In the genomic region with DNA sequence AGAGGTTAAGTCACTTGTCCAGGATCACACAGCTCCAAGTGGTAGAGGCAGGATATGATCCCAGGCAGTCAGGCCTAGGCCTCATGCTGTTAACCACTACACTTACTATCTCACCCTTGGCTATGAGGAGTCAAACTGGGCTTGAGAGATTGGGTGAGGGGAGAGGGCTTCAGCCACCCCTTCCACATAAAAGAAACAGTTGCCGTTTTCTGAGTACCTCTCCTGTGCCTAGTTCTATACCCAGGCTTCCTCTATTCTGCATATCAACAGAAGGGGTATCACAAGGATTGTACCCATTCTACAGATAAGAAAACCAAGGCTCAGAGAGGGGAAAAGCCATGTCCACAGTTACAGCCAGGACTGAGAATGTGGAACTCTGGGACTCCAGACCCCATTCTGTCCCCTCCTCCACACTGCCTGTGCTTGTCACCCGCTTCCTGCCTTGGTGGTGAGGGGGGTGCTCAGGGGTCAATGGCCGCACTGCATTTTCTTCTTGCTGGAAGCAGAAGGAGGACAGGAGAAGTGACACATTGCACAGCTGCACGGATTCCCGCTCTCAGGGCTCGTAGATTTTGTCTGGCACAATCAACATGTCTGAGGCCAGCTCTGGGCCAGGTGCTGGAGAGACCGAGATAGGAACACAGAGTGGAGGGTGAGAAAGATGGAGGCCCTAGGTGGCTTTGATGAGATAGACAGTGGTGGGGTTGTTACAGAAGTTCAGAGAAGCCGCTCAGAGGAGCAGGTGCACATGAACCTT, we compare ENCODE assay signal across 19 cellular contexts.
"Had no signal": no experiment of that assay in that cellular context is flagged by ENCODE, and none has a peak within 500 bp of the region (broad histone marks: within the 10 kb centered on the region; RNA-seq: fewer than 3 reads in every experiment).

No MANE protein-coding gene starts in this region.

- H3K4me3 ChIP-seq: left lung had no signal

- H3K27ac ChIP-seq: left lung, WERI-Rb-1 had no signal

- H3K36me3 ChIP-seq: left lung, WERI-Rb-1 had no signal

- H3K27me3 ChIP-seq: left lung had no signal

- ATAC-seq: activated CD4-positive, alpha-beta T cell treated with anti-CD3 and anti-CD28 coated beads for 36 hours; activated CD8-positive, alpha-beta T cell treated with anti-CD3 and anti-CD28 coated beads for 36 hours; activated T-cell treated with anti-CD3 and anti-CD28 coated beads, Interleukin-2, amount 50 U/mL, for 4 hours; left lung; natural killer cell; sciatic nerve; stimulated activated memory B cell treated with anti-CD40 and anti-IgM and Interleukin-4, amounts not matched to agents 10 μg/mL and 1 μg/mL and 100 μg/mL, for 72 hours; T-helper 17 cell had no signal

- H3K9me3 ChIP-seq: left lung had no signal

- DNase-seq: activated CD4-positive, alpha-beta T cell treated with anti-CD3 and anti-CD28 coated beads for 36 hours; activated CD8-positive, alpha-beta T cell treated with anti-CD3 and anti-CD28 coated beads for 36 hours; activated effector memory CD4-positive, alpha-beta T cell treated with Interleukin-2 at 50 U/mL for 16 hours; activated T-cell treated with anti-CD3 and anti-CD28 coated beads, Interleukin-2, amount 50 U/mL, for 4 hours; cerebellar nuclear complex; dermis blood vessel endothelial cell; endodermal cell; left lung; mesenchymal stem cell; natural killer cell; nucleus accumbens; SIG-M5; stimulated activated CD4-positive, alpha-beta T cell treated with anti-CD3 and anti-CD28 coated beads, Interleukin-2, amount 100 ng/mL, for 24 hours; substantia nigra; T-helper 17 cell; WERI-Rb-1 had no signal

- FAIRE-seq: frontal cortex had no signal
